8 cellular contexts compared by ENCODE assay signal in genomic region chr1:94962745-94963265, GRCh38. TPM values are rescaled to one million over a fixed set of nuclear protein-coding genes. Genes with fewer than 3 reads are reported as not detected.
DNase-seq lines count a peak whose midpoint lies in the region; ATAC-seq and TF ChIP-seq lines count a peak whose summit lies in the region.

No MANE protein-coding gene starts in this region.

- no peaks in the 10 kb centered on the region for H3K9me3 ChIP-seq in PC-9 (ENCODE audit: insufficient read depth, low read depth)

- peak overlapping the region; percentile 71 for H3K9ac ChIP-seq in KMS-11

- no TSS peak for BruUV-seq in PC-9 (replicated peaks; lab: Mats Ljungman, UMichigan)

- H2AFZ ChIP-seq in KMS-11 (ENCODE audit: low read depth) (peak overlapping the region; percentile 83), PC-9 (no peak overlapping the region)

- H3K4me3 ChIP-seq in KMS-11 (IDR thresholded peaks at IDR 0.05; ENCODE audit: insufficient read depth, low read depth, low read length) (peak overlapping the region; percentile 65), skeletal muscle cell (ENCODE audit: low read depth, low read length) (peak overlapping the region; percentile 21), PC-9 (no peak overlapping the region)

- H3K27me3 Mint-ChIP-seq in activated CD8-positive, alpha-beta T cell treated with anti-CD3 and anti-CD28 coated beads, Interleukin-2, amount 10 ng/mL, durations not matched to agents 7 days and 5 days (ENCODE audit: low read depth): no peaks in the 10 kb centered on the region

- DNase-seq in GM10248 (ENCODE audit: extremely low spot score) (peak; percentile 54), germinal center (ENCODE audit: low spot score) (peak; percentile 69), skeletal muscle cell (ENCODE audit: low read depth) (no peak), PC-9 (no peak), foreskin melanocyte (no peak)
- DNase-seq in activated CD8-positive, alpha-beta T cell treated with anti-CD3 and anti-CD28 coated beads, Interleukin-2, amount 10 ng/mL, durations not matched to agents 7 days and 5 days: peak; percentile 56

- no peaks in the 10 kb centered on the region for H3K9me3 Mint-ChIP-seq in activated CD8-positive, alpha-beta T cell treated with anti-CD3 and anti-CD28 coated beads, Interleukin-2, amount 10 ng/mL, durations not matched to agents 7 days and 5 days (ENCODE audit: insufficient read depth)

- TF ChIP-seq CTCF in GM10248 (IDR thresholded peaks at IDR 0.05; ENCODE audit: control extremely low read depth, extremely low read depth, low read depth, missing control alignments): no peak
- no peak for TF ChIP-seq CTCF in KMS-11 (conservative IDR thresholded peaks at IDR 0.05; ENCODE audit: low read depth, low read length)
- TF ChIP-seq CTCF in PC-9 (conservative IDR thresholded peaks at IDR 0.05): no peak

- POLR2A ChIA-PET in GM10248 (lab: Yijun Ruan, JAX) (interaction anchor here (0.6 kb wide), 1 partner anchor 93 kb away, joined by 4 read pairs; no protein-coding TSS in a partner anchor), PC-9 (lab: Charles Lee; ENCODE audit: unreplicated experiment) (interaction anchor here (0.7 kb wide), 1 partner anchor 13 kb away, joined by 11 read pairs; no protein-coding TSS in a partner anchor)
- POLR2A ChIA-PET in activated CD8-positive, alpha-beta T cell treated with anti-CD3 and anti-CD28 coated beads, Interleukin-2, amount 10 ng/mL, durations not matched to agents 7 days and 5 days (lab: Charles Lee): interaction anchor here (1.0 kb wide), 1 partner anchor 271 kb away, joined by 3 read pairs; the partner anchor contains the start of gene RWDD3

- peaks cover 19% of the 10 kb centered on the region for H3K4me1 Mint-ChIP-seq in activated CD8-positive, alpha-beta T cell treated with anti-CD3 and anti-CD28 coated beads, Interleukin-2, amount 10 ng/mL, durations not matched to agents 7 days and 5 days (ENCODE audit: low read depth)

- H4K20me1 ChIP-seq in KMS-11 (ENCODE audit: insufficient read depth): no peaks in the 10 kb centered on the region
- H4K20me1 ChIP-seq in PC-9 (ENCODE audit: insufficient read depth): no peaks in the 10 kb centered on the region

- H3K9me2 ChIP-seq in PC-9 (ENCODE audit: insufficient read depth): 0 out of 2 replicates have a peak, but pooled peaks cover 7% of the 10 kb centered on the region

- H3K4me2 ChIP-seq in KMS-11 (peak overlapping the region; percentile 91), PC-9 (no peak overlapping the region)

- peak overlapping the region; percentile 76 for H3K4me3 Mint-ChIP-seq in activated CD8-positive, alpha-beta T cell treated with anti-CD3 and anti-CD28 coated beads, Interleukin-2, amount 10 ng/mL, durations not matched to agents 7 days and 5 days

- ATAC-seq in GM21717 (IDR thresholded peaks at IDR 0.05; ENCODE audit: unreplicated experiment): peak; percentile 98
- peak; percentile 92 for ATAC-seq in activated CD8-positive, alpha-beta T cell treated with anti-CD3 and anti-CD28 coated beads, Interleukin-2, amount 10 ng/mL, durations not matched to agents 7 days and 5 days

- intact Hi-C loops in PC-9 (cut with micrococcal nuclease; ENCODE audit: unreplicated experiment): no loop called here

- H3K27me3 ChIP-seq in KMS-11 (ENCODE audit: insufficient read depth, low read depth) (no peaks in the 10 kb centered on the region), PC-9 (ENCODE audit: insufficient read depth, low read depth) (no peaks in the 10 kb centered on the region)

- H3K27ac Mint-ChIP-seq in activated CD8-positive, alpha-beta T cell treated with anti-CD3 and anti-CD28 coated beads, Interleukin-2, amount 10 ng/mL, durations not matched to agents 7 days and 5 days: peak overlapping the region; percentile 95

- H3K79me2 ChIP-seq in KMS-11 (ENCODE audit: insufficient read depth, low read depth) (no peaks in the 10 kb centered on the region), PC-9 (ENCODE audit: low read depth) (no peaks in the 10 kb centered on the region)

- CTCF ChIA-PET in GM10248 (lab: Yijun Ruan, JAX): interaction anchor here (1.3 kb wide), 1 partner anchor 62 kb away, joined by 3 read pairs; no protein-coding TSS in a partner anchor
- CTCF ChIA-PET in activated CD8-positive, alpha-beta T cell treated with anti-CD3 and anti-CD28 coated beads, Interleukin-2, amount 10 ng/mL, durations not matched to agents 7 days and 5 days (lab: Charles Lee): interaction anchor here (0.9 to 2.8 kb wide), 4 partner anchors 13 to 108 kb away, joined by 3 to 8 read pairs (median 3); no protein-coding TSS in a partner anchor
- CTCF ChIA-PET in PC-9 (lab: Charles Lee): interaction anchor here (0.7 kb wide), 1 partner anchor 753 kb away, joined by 8 read pairs; no protein-coding TSS in a partner anchor

- H3F3A ChIP-seq in PC-9 (ENCODE audit: insufficient read depth, low read depth): no peaks in the 10 kb centered on the region

- H3K27ac ChIP-seq in KMS-11: peak overlapping the region; percentile 68
- H3K27ac ChIP-seq in PC-9: no peak overlapping the region

- no peaks in the 10 kb centered on the region for H3K36me3 ChIP-seq in KMS-11 (ENCODE audit: insufficient read depth)
- no peaks in the 10 kb centered on the region for H3K36me3 ChIP-seq in PC-9 (ENCODE audit: low read depth)

- H3K36me3 Mint-ChIP-seq in activated CD8-positive, alpha-beta T cell treated with anti-CD3 and anti-CD28 coated beads, Interleukin-2, amount 10 ng/mL, durations not matched to agents 7 days and 5 days (ENCODE audit: low read depth): no peaks in the 10 kb centered on the region

- H3K4me1 ChIP-seq in KMS-11 (ENCODE audit: low read depth, poor library complexity, severe bottlenecking) (peaks cover 7% of the 10 kb centered on the region), PC-9 (replicated peaks; ENCODE audit: insufficient read depth) (no peaks in the 10 kb centered on the region)

RNA-seq across cellular contexts. Expression of gene CNN3, which starts 35.9 kb away (rescaled TPM):
- 1 to 10 TPM; 6.1 to 7.2 TPM for total RNA-seq in activated CD8-positive, alpha-beta T cell treated with anti-CD3 and anti-CD28 coated beads, Interleukin-2, amount 10 ng/mL, durations not matched to agents 7 days and 5 days
- 125 and 135 TPM in 2 replicates for total RNA-seq in PC-9 (2021)

Comparison
In these comparisons a context has a peak if more than half of its experiments do, and no peak if none do; other contexts are left out.
1. DNase-seq: peak in GM10248 (single experiment), activated CD8-positive, alpha-beta T cell treated with anti-CD3 and anti-CD28 coated beads, Interleukin-2, amount 10 ng/mL, durations not matched to agents 7 days and 5 days (single experiment) and germinal center (single experiment); none in skeletal muscle cell (single experiment), PC-9 (0 of 2) and foreskin melanocyte (single experiment).
2. RNA of gene CNN3, which starts 35.9 kb away (total RNA-seq): 125 to 135 TPM in PC-9; 6.1 to 7.2 TPM in activated CD8-positive, alpha-beta T cell treated with anti-CD3 and anti-CD28 coated beads, Interleukin-2, amount 10 ng/mL, durations not matched to agents 7 days and 5 days; every median in the first group is over 10 times any median in the second.